1 cellular context compared by ENCODE assay signal in the genomic region with DNA sequence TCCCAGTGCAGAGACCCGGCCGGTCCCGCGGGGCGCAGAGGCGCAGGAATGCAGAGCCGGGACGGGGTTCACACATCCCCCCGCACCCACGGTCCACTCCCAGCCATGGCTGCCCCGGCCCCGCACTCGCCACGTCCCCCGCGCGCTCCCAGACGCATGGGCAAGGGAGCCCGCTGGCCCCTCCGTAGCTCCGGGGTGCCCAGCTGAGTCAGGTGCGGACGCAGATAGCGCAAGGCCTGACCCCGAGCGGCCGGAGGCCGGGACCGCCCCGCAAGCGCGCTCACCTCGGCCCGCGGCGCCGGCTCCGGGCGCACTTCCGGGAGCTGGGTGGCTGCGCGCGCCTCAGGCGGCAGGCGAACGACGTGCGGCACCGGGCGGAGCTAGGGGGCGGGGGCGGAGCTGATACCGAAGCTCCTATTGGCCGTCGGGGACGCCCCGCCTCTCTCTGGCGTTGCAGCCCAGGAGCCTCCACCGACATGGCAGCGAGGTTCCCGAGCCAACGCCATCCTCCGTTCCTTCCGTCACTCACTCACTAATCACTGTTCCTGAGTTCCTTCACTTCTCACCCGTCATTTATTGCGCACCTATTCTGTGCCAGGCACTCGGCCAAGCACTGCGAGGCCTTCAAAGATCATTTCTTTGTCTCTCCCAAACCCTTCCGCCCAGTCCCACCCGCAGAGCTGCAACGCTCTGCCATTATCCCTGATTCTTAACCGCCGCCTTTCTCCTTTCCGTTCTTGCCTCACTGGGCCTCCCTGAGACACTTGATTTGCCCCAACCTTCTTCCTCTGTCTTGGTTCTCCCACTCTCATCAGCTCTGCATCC.
TF ChIP-seq lines count a peak whose summit lies in the region.

A gene with protein sequence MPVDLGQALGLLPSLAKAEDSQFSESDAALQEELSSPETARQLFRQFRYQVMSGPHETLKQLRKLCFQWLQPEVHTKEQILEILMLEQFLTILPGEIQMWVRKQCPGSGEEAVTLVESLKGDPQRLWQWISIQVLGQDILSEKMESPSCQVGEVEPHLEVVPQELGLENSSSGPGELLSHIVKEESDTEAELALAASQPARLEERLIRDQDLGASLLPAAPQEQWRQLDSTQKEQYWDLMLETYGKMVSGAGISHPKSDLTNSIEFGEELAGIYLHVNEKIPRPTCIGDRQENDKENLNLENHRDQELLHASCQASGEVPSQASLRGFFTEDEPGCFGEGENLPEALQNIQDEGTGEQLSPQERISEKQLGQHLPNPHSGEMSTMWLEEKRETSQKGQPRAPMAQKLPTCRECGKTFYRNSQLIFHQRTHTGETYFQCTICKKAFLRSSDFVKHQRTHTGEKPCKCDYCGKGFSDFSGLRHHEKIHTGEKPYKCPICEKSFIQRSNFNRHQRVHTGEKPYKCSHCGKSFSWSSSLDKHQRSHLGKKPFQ (minus strand): TSS at position 329 of the 825 bp plus-strand sequence. CDS start 4,646 bp downstream, outside the sequence.

TF ChIP-seq in Ishikawa, 13 proteins besides CTCF, POLR2A, EP300 and RAD21 (continued from another document):
- TF ChIP-seq NFIC (IDR thresholded peaks at IDR 0.05) (no peak), FOXM1 (IDR thresholded peaks at IDR 0.05; ENCODE audit: borderline replicate concordance, low read depth) (no peak), YY1 (IDR thresholded peaks at IDR 0.05; ENCODE audit: low read depth) (peak; percentile 89), EGR1 (IDR thresholded peaks at IDR 0.05) (0 out of 2 replicates have a peak, but pooled peaks have one; percentile 17), CEBPB (IDR thresholded peaks at IDR 0.05) (no peak), CREB1 (IDR thresholded peaks at IDR 0.05; ENCODE audit: low read depth) (no peak), ZBTB7A (IDR thresholded peaks at IDR 0.05; ENCODE audit: low read depth) (no peak), TEAD4 (IDR thresholded peaks at IDR 0.05) (no peak; the same call in 1 of the 2 replicates), TCF12 (IDR thresholded peaks at IDR 0.05; ENCODE audit: low read depth) (no peak)
- TF ChIP-seq, protein P1, sequence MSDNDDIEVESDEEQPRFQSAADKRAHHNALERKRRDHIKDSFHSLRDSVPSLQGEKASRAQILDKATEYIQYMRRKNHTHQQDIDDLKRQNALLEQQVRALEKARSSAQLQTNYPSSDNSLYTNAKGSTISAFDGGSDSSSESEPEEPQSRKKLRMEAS (IDR thresholded peaks at IDR 0.05), result peak; percentile 64
- TF ChIP-seq, protein P2, sequence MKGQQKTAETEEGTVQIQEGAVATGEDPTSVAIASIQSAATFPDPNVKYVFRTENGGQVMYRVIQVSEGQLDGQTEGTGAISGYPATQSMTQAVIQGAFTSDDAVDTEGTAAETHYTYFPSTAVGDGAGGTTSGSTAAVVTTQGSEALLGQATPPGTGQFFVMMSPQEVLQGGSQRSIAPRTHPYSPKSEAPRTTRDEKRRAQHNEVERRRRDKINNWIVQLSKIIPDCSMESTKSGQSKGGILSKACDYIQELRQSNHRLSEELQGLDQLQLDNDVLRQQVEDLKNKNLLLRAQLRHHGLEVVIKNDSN (IDR thresholded peaks at IDR 0.05), result 0 out of 2 replicates have a peak, but pooled peaks have one; percentile 4
